14 cellular contexts compared by ENCODE assay signal in the genomic region with DNA sequence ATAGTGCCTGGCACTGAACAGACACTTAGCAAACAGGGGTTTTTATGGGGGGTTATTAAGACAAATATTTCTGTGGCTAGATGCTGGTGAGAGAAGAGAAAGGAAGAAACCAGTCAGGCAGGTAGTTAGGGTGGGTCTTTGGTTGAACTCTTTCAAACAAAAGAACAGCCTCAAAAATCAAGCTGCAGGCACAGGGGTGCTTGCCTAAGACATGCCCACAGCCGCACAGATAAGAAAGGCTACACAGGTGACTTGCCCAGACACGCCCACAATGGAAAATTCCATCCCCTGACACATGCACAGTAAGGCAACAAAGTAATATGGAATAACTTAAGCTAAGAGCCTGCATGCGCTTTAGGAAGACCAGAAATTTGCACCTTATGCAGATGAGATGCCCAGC.
DNase-seq lines count a peak whose midpoint lies in the region; TF ChIP-seq lines count a peak whose summit lies in the region.
"Had no signal": no experiment of that assay in that cellular context is flagged by ENCODE, and none has a peak within 500 bp of the region (broad histone marks: within the 10 kb centered on the region; RNA-seq: fewer than 3 reads in every experiment).

No MANE protein-coding gene starts in this region.

- H3K27ac ChIP-seq in mammary epithelial cell (ENCODE audit: insufficient read depth, low read depth, low read length) (peak overlapping the region; percentile 45), esophagus squamous epithelium (peak overlapping the region in 3 of 4 donors; percentile 22 to 59 (median 57)), transverse colon (peak overlapping the region in 3 of 4 donors; percentile 59 to 76 (median 75))

- intact Hi-C loops in activated naive CD4-positive, alpha-beta T cell treated with anti-CD3 and anti-CD28 coated beads for 36 hours (cut with micrococcal nuclease): no loop called here
- intact Hi-C loops in mammary epithelial cell (cut with micrococcal nuclease): no loop called here
- intact Hi-C loops in esophagus squamous epithelium (cut with DNase I): no loop called here
- intact Hi-C loops in transverse colon (cut with DNase I; ENCODE audit: low total_unique reads): loop anchor here (10.0 kb wide), 1 partner anchor 181 kb away; no protein-coding TSS in a partner anchor

- peak overlapping the region; percentile 58 for H2AFZ ChIP-seq in mammary epithelial cell (ENCODE audit: low read depth, low read length)

- dilution Hi-C loops in mammary epithelial cell (cut with HindIII; ENCODE audit: low sequenced_read_pairs): no loop called here

- H3K4me3 ChIP-seq in mammary epithelial cell (replicated peaks in 1 of 3; ENCODE audit: insufficient read depth in 1 of 3, low read depth in 2 of 3, low read length in 3 of 3) (no peak overlapping the region), esophagus squamous epithelium (no peak overlapping the region), transverse colon (no peak overlapping the region)

- 41% methylated on average over 3 of the region's 3 CpGs for WGBS in mammary epithelial cell (ENCODE audit: low coverage, missing lambda C conversion rate)
- WGBS in esophagus squamous epithelium, 2 donors: 35 to 63% methylated on average over 2 to 3 of the region's 3 CpGs
- WGBS in transverse colon (ENCODE audit: low coverage in 1 of 2), 2 donors: 67 to 80% methylated on average over 3 of the region's 3 CpGs

- H3K27me3 ChIP-seq in mammary epithelial cell (ENCODE audit: insufficient read depth, low read length): no peaks in the 10 kb centered on the region
- H3K27me3 ChIP-seq in esophagus squamous epithelium: no peaks in the 10 kb centered on the region
- no peaks in the 10 kb centered on the region for H3K27me3 ChIP-seq in transverse colon

- no peaks in the 10 kb centered on the region for H4K20me1 ChIP-seq in mammary epithelial cell (ENCODE audit: insufficient read depth, low read length)

- H3K36me3 ChIP-seq in mammary epithelial cell (ENCODE audit: insufficient read depth, low read length): no peaks in the 10 kb centered on the region
- H3K36me3 ChIP-seq in esophagus squamous epithelium: no peaks in the 10 kb centered on the region
- no peaks in the 10 kb centered on the region for H3K36me3 ChIP-seq in transverse colon

- TF ChIP-seq CTCF in mammary epithelial cell (conservative IDR thresholded peaks at IDR 0.05 in 1 of 2, IDR thresholded peaks at IDR 0.05 in 1 of 2; ENCODE audit: extremely low read depth in 1 of 2, insufficient read depth in 1 of 2, low read depth in 1 of 2, low read length in 2 of 2): no peak
- no peak for TF ChIP-seq CTCF in esophagus squamous epithelium (IDR thresholded peaks at IDR 0.05)
- TF ChIP-seq CTCF in transverse colon (IDR thresholded peaks at IDR 0.05): no peak

- no peak overlapping the region for H3K9ac ChIP-seq in mammary epithelial cell (ENCODE audit: insufficient read depth, low read length)

- H3K9me3 ChIP-seq in mammary epithelial cell (replicated peaks; ENCODE audit: insufficient read depth, low read length) (peaks cover 20% of the 10 kb centered on the region), esophagus squamous epithelium (peaks cover 0 to 14% (median 8%) of the 10 kb centered on the region in 3 donors), transverse colon (peaks cover 5 to 9% of the 10 kb centered on the region in 2 donors)

- H3K4me1 ChIP-seq in mammary epithelial cell (ENCODE audit: insufficient read depth, low read length) (peaks cover 29% of the 10 kb centered on the region), esophagus squamous epithelium (peaks cover 0 to 42% (median 10%) of the 10 kb centered on the region in 3 donors), transverse colon (peaks cover 0 to 3% (median under 1%) of the 10 kb centered on the region in 4 donors)

- peak; percentile 18 for DNase-seq in activated naive CD4-positive, alpha-beta T cell treated with anti-CD3 and anti-CD28 coated beads for 36 hours
- DNase-seq in activated naive CD4-positive, alpha-beta T cell treated with anti-CD3 and anti-CD28 coated beads, Interleukin-2, amount 10 ng/mL, durations not matched to agents 7 days and 5 days: no peak
- DNase-seq in mammary epithelial cell: peak; percentile 69
- DNase-seq in esophagus squamous epithelium (lab: John Stamatoyannopoulos, UW): no peak
- DNase-seq in transverse colon: no peak
- DNase-seq in germinal center (ENCODE audit: low spot score): no peak
- no peak for DNase-seq in islet precursor cell
- DNase-seq in erythroblast (lab: John Stamatoyannopoulos, UW): no peak
- DNase-seq: AML-193, GDM1, NCI-H1694, NCI-H510A treated with DMSO at 0.1 percent for 48 hours, OCI-M1, RPMI8226 had no signal

- H3K27ac Mint-ChIP-seq in activated naive CD4-positive, alpha-beta T cell treated with anti-CD3 and anti-CD28 coated beads for 36 hours: no peak overlapping the region
- no peak overlapping the region for H3K27ac Mint-ChIP-seq in activated naive CD4-positive, alpha-beta T cell treated with anti-CD3 and anti-CD28 coated beads, Interleukin-2, amount 10 ng/mL, durations not matched to agents 7 days and 5 days

- H3K79me2 ChIP-seq in mammary epithelial cell (ENCODE audit: insufficient read depth, low read length): no peaks in the 10 kb centered on the region

- H3K36me3 Mint-ChIP-seq in activated naive CD4-positive, alpha-beta T cell treated with anti-CD3 and anti-CD28 coated beads for 36 hours (ENCODE audit: low read depth): peaks cover 8% of the 10 kb centered on the region
- peaks cover 2% of the 10 kb centered on the region for H3K36me3 Mint-ChIP-seq in activated naive CD4-positive, alpha-beta T cell treated with anti-CD3 and anti-CD28 coated beads, Interleukin-2, amount 10 ng/mL, durations not matched to agents 7 days and 5 days

- TF ChIP-seq EP300 in transverse colon (IDR thresholded peaks at IDR 0.05; ENCODE audit: low read depth): no peak

- H3K27me3 Mint-ChIP-seq in activated naive CD4-positive, alpha-beta T cell treated with anti-CD3 and anti-CD28 coated beads for 36 hours (ENCODE audit: low read depth): no peaks in the 10 kb centered on the region
- no peaks in the 10 kb centered on the region for H3K27me3 Mint-ChIP-seq in activated naive CD4-positive, alpha-beta T cell treated with anti-CD3 and anti-CD28 coated beads, Interleukin-2, amount 10 ng/mL, durations not matched to agents 7 days and 5 days

- no TSS peak for BruUV-seq in mammary epithelial cell (replicated peaks; lab: Mats Ljungman, UMichigan)

- H3K4me1 Mint-ChIP-seq in activated naive CD4-positive, alpha-beta T cell treated with anti-CD3 and anti-CD28 coated beads for 36 hours (ENCODE audit: low read depth): peaks cover 26% of the 10 kb centered on the region
- H3K4me1 Mint-ChIP-seq in activated naive CD4-positive, alpha-beta T cell treated with anti-CD3 and anti-CD28 coated beads, Interleukin-2, amount 10 ng/mL, durations not matched to agents 7 days and 5 days: peaks cover 6% of the 10 kb centered on the region

- CTCF ChIA-PET in activated naive CD4-positive, alpha-beta T cell treated with anti-CD3 and anti-CD28 coated beads for 36 hours (lab: Charles Lee): interaction anchor here (0.6 kb wide), 1 partner anchor 80 kb away, joined by 3 read pairs; no protein-coding TSS in a partner anchor
- CTCF ChIA-PET in activated naive CD4-positive, alpha-beta T cell treated with anti-CD3 and anti-CD28 coated beads, Interleukin-2, amount 10 ng/mL, durations not matched to agents 7 days and 5 days (lab: Charles Lee): no interaction called here
- CTCF ChIA-PET in mammary epithelial cell (lab: Charles Lee; ENCODE audit: low non-redundant PET): interaction anchor here (0.6 kb wide), 1 partner anchor 12 kb away, joined by 3 read pairs; no protein-coding TSS in a partner anchor

- H3K9me3 Mint-ChIP-seq in activated naive CD4-positive, alpha-beta T cell treated with anti-CD3 and anti-CD28 coated beads for 36 hours: peaks cover 15% of the 10 kb centered on the region
- H3K9me3 Mint-ChIP-seq in activated naive CD4-positive, alpha-beta T cell treated with anti-CD3 and anti-CD28 coated beads, Interleukin-2, amount 10 ng/mL, durations not matched to agents 7 days and 5 days: peaks cover 13% of the 10 kb centered on the region

- H3K4me3 Mint-ChIP-seq in activated naive CD4-positive, alpha-beta T cell treated with anti-CD3 and anti-CD28 coated beads for 36 hours: no peak overlapping the region
- H3K4me3 Mint-ChIP-seq in activated naive CD4-positive, alpha-beta T cell treated with anti-CD3 and anti-CD28 coated beads, Interleukin-2, amount 10 ng/mL, durations not matched to agents 7 days and 5 days: no peak overlapping the region

- TF ChIP-seq POLR2A in esophagus squamous epithelium (IDR thresholded peaks at IDR 0.05) (no peak), transverse colon (IDR thresholded peaks at IDR 0.05) (no peak), erythroblast (IDR thresholded peaks at IDR 0.05; ENCODE audit: low read length) (no peak)

- no peak overlapping the region for H3K4me2 ChIP-seq in mammary epithelial cell (ENCODE audit: insufficient read depth, low read depth, low read length)

- in situ Hi-C loops in mammary epithelial cell (cut with MboI; ENCODE audit: low sequenced_read_pairs in 2 of 2): no loop called here
- in situ Hi-C loops in transverse colon (cut with MboI; ENCODE audit: low pct_ligation_motif_present in 1 of 4, low pct_unique_long_range_greater_than_20kb in 1 of 4, low sequenced_read_pairs in 3 of 4): no loop called here

Comparison
In these comparisons a context has a peak if more than half of its experiments do, and no peak if none do; other contexts are left out.
1. DNase-seq: peak in activated naive CD4-positive, alpha-beta T cell treated with anti-CD3 and anti-CD28 coated beads for 36 hours (single experiment) and mammary epithelial cell (single experiment); none in activated naive CD4-positive, alpha-beta T cell treated with anti-CD3 and anti-CD28 coated beads, Interleukin-2, amount 10 ng/mL, durations not matched to agents 7 days and 5 days (single experiment), esophagus squamous epithelium (single experiment), transverse colon (single experiment), germinal center (single experiment), islet precursor cell (single experiment) and erythroblast (0 of 2).
2. Peak in every context shown above with its lines, with median percentiles within 50 percentile points of each other: H3K27ac ChIP-seq.